ENCODE assay signal across 1 cellular context in genomic region chr11:83572521-83572920, GRCh38.
TF ChIP-seq lines count a peak whose summit lies in the region.

No MANE protein-coding gene starts in this region.

TF ChIP-seq in GM23338, 12 proteins besides CTCF, POLR2A, EP300 and RAD21 (continued from another document):
- TF ChIP-seq ZNF462 (CRISPR knock-in tag; IDR thresholded peaks at IDR 0.05): no peak
- no peak for TF ChIP-seq ZNF331 (CRISPR knock-in tag; IDR thresholded peaks at IDR 0.05; ENCODE audit: low read depth)
- no peak for TF ChIP-seq NANOG (IDR thresholded peaks at IDR 0.05; ENCODE audit: borderline replicate concordance)
- no peak for TF ChIP-seq REST (IDR thresholded peaks at IDR 0.05; ENCODE audit: unreplicated experiment)
- no peak for TF ChIP-seq POLR2AphosphoS5 (IDR thresholded peaks at IDR 0.05; ENCODE audit: low read depth)
- TF ChIP-seq JUNB (IDR thresholded peaks at IDR 0.05; ENCODE audit: unreplicated experiment): no peak
- TF ChIP-seq ETS1 (IDR thresholded peaks at IDR 0.05): no peak
- no peak for TF ChIP-seq CREB1 (CRISPR knock-in tag; IDR thresholded peaks at IDR 0.05; ENCODE audit: low read depth)
